Comparison of ENCODE assay signal across 1 cellular context in the genomic region with DNA sequence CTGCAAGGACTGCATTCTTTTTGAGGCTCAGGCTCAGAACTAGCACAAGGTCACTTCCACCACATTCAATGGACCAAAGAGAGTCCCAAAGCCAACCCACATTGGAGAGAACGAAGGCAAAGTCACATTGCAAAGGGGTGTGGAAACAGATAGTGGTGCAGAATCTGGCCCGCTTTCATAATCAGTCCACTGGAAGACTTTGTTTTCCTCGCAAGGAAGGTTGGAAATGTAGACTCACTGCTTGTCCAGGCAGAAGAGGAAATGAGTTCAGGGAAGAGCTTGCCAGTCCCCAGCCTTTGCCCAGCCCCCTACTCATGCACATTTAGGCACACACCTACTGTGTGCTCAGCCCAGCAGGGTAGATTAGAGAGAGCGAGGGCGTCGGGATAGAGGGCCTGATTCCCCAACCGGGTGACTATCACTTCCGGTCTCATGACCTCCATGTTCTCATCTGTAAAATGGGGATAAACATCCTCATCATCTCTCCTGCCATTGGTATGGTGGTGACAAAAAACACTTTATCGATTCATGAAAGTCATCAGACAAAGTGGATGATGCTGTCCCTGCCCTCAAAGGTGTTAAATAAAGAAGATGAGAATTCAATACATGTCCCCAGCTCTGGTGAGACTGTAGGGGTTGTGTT.
TF ChIP-seq lines count a peak whose summit lies in the region.

No MANE protein-coding gene starts in this region.

TF ChIP-seq in K562, 482 proteins besides CTCF, POLR2A, EP300 and RAD21 (continued from another document):
- TF ChIP-seq, protein P1, sequence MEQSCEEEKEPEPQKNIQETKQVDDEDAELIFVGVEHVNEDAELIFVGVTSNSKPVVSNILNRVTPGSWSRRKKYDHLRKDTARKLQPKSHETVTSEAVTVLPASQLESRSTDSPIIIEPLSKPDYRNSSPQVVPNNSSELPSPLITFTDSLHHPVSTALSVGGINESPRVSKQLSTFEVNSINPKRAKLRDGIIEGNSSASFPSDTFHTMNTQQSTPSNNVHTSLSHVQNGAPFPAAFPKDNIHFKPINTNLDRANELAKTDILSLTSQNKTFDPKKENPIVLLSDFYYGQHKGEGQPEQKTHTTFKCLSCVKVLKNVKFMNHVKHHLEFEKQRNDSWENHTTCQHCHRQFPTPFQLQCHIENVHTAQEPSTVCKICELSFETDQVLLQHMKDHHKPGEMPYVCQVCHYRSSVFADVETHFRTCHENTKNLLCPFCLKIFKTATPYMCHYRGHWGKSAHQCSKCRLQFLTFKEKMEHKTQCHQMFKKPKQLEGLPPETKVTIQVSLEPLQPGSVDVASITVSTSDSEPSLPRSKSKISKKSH (CRISPR knock-in tag; IDR thresholded peaks at IDR 0.05): no peak
- no peak for TF ChIP-seq CREM (IDR thresholded peaks at IDR 0.05; ENCODE audit: low read depth)
- no peak for TF ChIP-seq ZNF133 (CRISPR knock-in tag; IDR thresholded peaks at IDR 0.05)
TF ChIP-seq in K562: peak in this region for 5.
